1 cellular context compared by ENCODE assay signal in the genomic region with DNA sequence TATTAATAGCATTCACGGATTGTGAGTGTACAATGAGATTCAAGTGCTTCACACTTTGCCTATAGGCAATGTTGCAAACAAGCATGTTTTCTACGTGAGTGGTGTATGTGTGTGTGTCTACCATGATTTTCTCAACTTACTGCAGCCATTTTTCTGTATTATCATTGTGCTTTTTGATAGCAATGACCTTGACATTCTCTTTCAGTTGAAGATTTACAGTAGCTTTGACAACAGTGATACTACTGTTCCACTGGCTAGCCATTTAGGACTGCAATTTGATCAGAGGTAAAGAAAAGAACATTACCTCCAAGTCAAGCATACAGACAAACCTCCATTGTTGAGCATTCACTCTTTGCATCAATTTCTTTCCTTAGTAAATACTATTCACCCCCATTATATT.
TF ChIP-seq lines count a peak whose summit lies in the region.

No MANE protein-coding gene starts in this region.

TF ChIP-seq in HepG2, 621 proteins besides CTCF, POLR2A, EP300 and RAD21 (continued from another document):
- TF ChIP-seq MXI1 (IDR thresholded peaks at IDR 0.05; ENCODE audit: borderline replicate concordance, low read depth, low read length) (no peak), SSRP1 (CRISPR knock-in tag; IDR thresholded peaks at IDR 0.05) (no peak), FOXA3 (CRISPR knock-in tag; IDR thresholded peaks at IDR 0.05) (peak; percentile 37; the same call in 1 of the 2 replicates), TCF12 (IDR thresholded peaks at IDR 0.05) (no peak), TCF12 (CRISPR knock-in tag; IDR thresholded peaks at IDR 0.05) (no peak), FLYWCH1 (CRISPR knock-in tag; IDR thresholded peaks at IDR 0.05) (no peak), PHF21A (CRISPR knock-in tag; IDR thresholded peaks at IDR 0.05) (no peak), ZFP41 (CRISPR knock-in tag; IDR thresholded peaks at IDR 0.05; ENCODE audit: borderline replicate concordance) (no peak)
- TF ChIP-seq, protein P1, sequence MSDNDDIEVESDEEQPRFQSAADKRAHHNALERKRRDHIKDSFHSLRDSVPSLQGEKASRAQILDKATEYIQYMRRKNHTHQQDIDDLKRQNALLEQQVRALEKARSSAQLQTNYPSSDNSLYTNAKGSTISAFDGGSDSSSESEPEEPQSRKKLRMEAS (IDR thresholded peaks at IDR 0.05), result no peak
- TF ChIP-seq, protein P2, sequence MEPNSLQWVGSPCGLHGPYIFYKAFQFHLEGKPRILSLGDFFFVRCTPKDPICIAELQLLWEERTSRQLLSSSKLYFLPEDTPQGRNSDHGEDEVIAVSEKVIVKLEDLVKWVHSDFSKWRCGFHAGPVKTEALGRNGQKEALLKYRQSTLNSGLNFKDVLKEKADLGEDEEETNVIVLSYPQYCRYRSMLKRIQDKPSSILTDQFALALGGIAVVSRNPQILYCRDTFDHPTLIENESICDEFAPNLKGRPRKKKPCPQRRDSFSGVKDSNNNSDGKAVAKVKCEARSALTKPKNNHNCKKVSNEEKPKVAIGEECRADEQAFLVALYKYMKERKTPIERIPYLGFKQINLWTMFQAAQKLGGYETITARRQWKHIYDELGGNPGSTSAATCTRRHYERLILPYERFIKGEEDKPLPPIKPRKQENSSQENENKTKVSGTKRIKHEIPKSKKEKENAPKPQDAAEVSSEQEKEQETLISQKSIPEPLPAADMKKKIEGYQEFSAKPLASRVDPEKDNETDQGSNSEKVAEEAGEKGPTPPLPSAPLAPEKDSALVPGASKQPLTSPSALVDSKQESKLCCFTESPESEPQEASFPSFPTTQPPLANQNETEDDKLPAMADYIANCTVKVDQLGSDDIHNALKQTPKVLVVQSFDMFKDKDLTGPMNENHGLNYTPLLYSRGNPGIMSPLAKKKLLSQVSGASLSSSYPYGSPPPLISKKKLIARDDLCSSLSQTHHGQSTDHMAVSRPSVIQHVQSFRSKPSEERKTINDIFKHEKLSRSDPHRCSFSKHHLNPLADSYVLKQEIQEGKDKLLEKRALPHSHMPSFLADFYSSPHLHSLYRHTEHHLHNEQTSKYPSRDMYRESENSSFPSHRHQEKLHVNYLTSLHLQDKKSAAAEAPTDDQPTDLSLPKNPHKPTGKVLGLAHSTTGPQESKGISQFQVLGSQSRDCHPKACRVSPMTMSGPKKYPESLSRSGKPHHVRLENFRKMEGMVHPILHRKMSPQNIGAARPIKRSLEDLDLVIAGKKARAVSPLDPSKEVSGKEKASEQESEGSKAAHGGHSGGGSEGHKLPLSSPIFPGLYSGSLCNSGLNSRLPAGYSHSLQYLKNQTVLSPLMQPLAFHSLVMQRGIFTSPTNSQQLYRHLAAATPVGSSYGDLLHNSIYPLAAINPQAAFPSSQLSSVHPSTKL (CRISPR knock-in tag; IDR thresholded peaks at IDR 0.05), result peak; percentile 64; the same call in 1 of the 2 replicates
- TF ChIP-seq, protein P3, sequence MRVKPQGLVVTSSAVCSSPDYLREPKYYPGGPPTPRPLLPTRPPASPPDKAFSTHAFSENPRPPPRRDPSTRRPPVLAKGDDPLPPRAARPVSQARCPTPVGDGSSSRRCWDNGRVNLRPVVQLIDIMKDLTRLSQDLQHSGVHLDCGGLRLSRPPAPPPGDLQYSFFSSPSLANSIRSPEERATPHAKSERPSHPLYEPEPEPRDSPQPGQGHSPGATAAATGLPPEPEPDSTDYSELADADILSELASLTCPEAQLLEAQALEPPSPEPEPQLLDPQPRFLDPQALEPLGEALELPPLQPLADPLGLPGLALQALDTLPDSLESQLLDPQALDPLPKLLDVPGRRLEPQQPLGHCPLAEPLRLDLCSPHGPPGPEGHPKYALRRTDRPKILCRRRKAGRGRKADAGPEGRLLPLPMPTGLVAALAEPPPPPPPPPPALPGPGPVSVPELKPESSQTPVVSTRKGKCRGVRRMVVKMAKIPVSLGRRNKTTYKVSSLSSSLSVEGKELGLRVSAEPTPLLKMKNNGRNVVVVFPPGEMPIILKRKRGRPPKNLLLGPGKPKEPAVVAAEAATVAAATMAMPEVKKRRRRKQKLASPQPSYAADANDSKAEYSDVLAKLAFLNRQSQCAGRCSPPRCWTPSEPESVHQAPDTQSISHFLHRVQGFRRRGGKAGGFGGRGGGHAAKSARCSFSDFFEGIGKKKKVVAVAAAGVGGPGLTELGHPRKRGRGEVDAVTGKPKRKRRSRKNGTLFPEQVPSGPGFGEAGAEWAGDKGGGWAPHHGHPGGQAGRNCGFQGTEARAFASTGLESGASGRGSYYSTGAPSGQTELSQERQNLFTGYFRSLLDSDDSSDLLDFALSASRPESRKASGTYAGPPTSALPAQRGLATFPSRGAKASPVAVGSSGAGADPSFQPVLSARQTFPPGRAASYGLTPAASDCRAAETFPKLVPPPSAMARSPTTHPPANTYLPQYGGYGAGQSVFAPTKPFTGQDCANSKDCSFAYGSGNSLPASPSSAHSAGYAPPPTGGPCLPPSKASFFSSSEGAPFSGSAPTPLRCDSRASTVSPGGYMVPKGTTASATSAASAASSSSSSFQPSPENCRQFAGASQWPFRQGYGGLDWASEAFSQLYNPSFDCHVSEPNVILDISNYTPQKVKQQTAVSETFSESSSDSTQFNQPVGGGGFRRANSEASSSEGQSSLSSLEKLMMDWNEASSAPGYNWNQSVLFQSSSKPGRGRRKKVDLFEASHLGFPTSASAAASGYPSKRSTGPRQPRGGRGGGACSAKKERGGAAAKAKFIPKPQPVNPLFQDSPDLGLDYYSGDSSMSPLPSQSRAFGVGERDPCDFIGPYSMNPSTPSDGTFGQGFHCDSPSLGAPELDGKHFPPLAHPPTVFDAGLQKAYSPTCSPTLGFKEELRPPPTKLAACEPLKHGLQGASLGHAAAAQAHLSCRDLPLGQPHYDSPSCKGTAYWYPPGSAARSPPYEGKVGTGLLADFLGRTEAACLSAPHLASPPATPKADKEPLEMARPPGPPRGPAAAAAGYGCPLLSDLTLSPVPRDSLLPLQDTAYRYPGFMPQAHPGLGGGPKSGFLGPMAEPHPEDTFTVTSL (CRISPR knock-in tag; IDR thresholded peaks at IDR 0.05; ENCODE audit: borderline replicate concordance), result no peak
